ENCODE assay signal across 9 cellular contexts in genomic region chr7:127911968-127912511, GRCh38.
DNase-seq lines count a peak whose midpoint lies in the region; ATAC-seq lines count a peak whose summit lies in the region.
"Had no signal": no experiment of that assay in that cellular context is flagged by ENCODE, and none has a peak within 500 bp of the region (broad histone marks: within the 10 kb centered on the region; RNA-seq: fewer than 3 reads in every experiment).

No MANE protein-coding gene starts in this region.

- H3K4me3 ChIP-seq in neuronal stem cell (ENCODE audit: low read length in 2 of 2): no peak overlapping the region

- no peaks in the 10 kb centered on the region for H3K27me3 Mint-ChIP-seq in naive B cell

- H2BK12ac ChIP-seq in neuronal stem cell (ENCODE audit: low read length): no peak overlapping the region

- no peak overlapping the region for H3K27ac ChIP-seq in neuronal stem cell (replicated peaks; ENCODE audit: low read length)
- H3K27ac ChIP-seq: 22Rv1 had no signal

- no peak overlapping the region for H4K8ac ChIP-seq in neuronal stem cell (ENCODE audit: low read depth, low read length)

- peaks cover 5 to 7% of the 10 kb centered on the region in 2 donors for H3K36me3 Mint-ChIP-seq in naive B cell

- H2BK15ac ChIP-seq in neuronal stem cell (ENCODE audit: low read length): no peak overlapping the region

- H3K4me2 ChIP-seq in neuronal stem cell (ENCODE audit: insufficient read depth, low read length, poor library complexity, severe bottlenecking): no peak overlapping the region

- no peak overlapping the region for H2BK5ac ChIP-seq in neuronal stem cell (ENCODE audit: low read length)

- H3K4me3 Mint-ChIP-seq in naive B cell: peak overlapping the region in 6 of 8 donors; percentile 7 to 65 (median 44)

- H2BK120ac ChIP-seq in neuronal stem cell (ENCODE audit: low read depth, low read length): no peak overlapping the region

- peaks cover 35 to 44% (median 38%) of the 10 kb centered on the region in 3 donors for H3K4me1 Mint-ChIP-seq in naive B cell

- H3K4me1 ChIP-seq in neuronal stem cell (ENCODE audit: control insufficient read depth in 2 of 2, insufficient read depth in 1 of 2, low read depth in 1 of 2, low read length in 2 of 2): no peaks in the 10 kb centered on the region

- no peaks in the 10 kb centered on the region for H3K9me3 Mint-ChIP-seq in naive B cell

- H3K9me3 ChIP-seq in neuronal stem cell (replicated peaks in 1 of 2; ENCODE audit: control insufficient read depth in 2 of 2, insufficient read depth in 1 of 2, low read depth in 1 of 2, low read length in 2 of 2): no peaks in the 10 kb centered on the region

- ATAC-seq in GM21786 (IDR thresholded peaks at IDR 0.05; ENCODE audit: unreplicated experiment): peak; percentile 80
- ATAC-seq in HG03159 (IDR thresholded peaks at IDR 0.05; ENCODE audit: unreplicated experiment): peak; percentile 84
- peak; percentile 67 for ATAC-seq in naive B cell (ENCODE audit: low read depth in 2 of 2)

- no peak overlapping the region for H3K14ac ChIP-seq in neuronal stem cell (ENCODE audit: low read length)

- no peak overlapping the region for H3K23ac ChIP-seq in neuronal stem cell (ENCODE audit: low read depth, low read length, poor library complexity)

- H3K9ac ChIP-seq in neuronal stem cell (ENCODE audit: low read depth, low read length, poor library complexity): no peak overlapping the region

- no peak overlapping the region for H2AK5ac ChIP-seq in neuronal stem cell (ENCODE audit: low read depth, low read length)

- H3K79me1 ChIP-seq in neuronal stem cell (ENCODE audit: low read depth, low read length): no peaks in the 10 kb centered on the region

- H3K18ac ChIP-seq in neuronal stem cell (ENCODE audit: low read length): no peak overlapping the region

- H2AFZ ChIP-seq in neuronal stem cell (ENCODE audit: low read length): no peak overlapping the region

- H3K4ac ChIP-seq in neuronal stem cell (ENCODE audit: low read length): no peak overlapping the region

- no CpG with 5 or more reads among the region's 1 CpG for WGBS in neuronal stem cell (ENCODE audit: extremely low coverage in 2 of 2, insufficient read length in 2 of 2, insufficient replicate concordance in 1 of 2), 2 donors

- no peak overlapping the region for H4K91ac ChIP-seq in neuronal stem cell (ENCODE audit: low read depth, low read length, poor library complexity)

- peak overlapping the region; percentile 11 to 79 (median 63) for H3K27ac Mint-ChIP-seq in naive B cell

- no peaks in the 10 kb centered on the region for H3K27me3 ChIP-seq in neuronal stem cell (ENCODE audit: control insufficient read depth in 3 of 3, insufficient read depth in 3 of 3, low read depth in 1 of 3, low read length in 3 of 3)

- DNase-seq in NCI-H526 (lab: John Stamatoyannopoulos, UW): peak; percentile 31 to 44
- DNase-seq in NCI-H526 treated with DMSO at 0.1 percent for 48 hours (lab: John Stamatoyannopoulos, UW): no peak
- no peak for DNase-seq in naive B cell
- DNase-seq in neuronal stem cell (ENCODE audit: low spot score): no peak
- no peak for DNase-seq in activated CD4-positive, alpha-beta T cell treated with anti-CD3 and anti-CD28 coated beads, Interleukin-2, amount 50 U/mL, for 4 hours
- DNase-seq in T-helper 9 cell: no peak

- H3K36me3 ChIP-seq in neuronal stem cell (replicated peaks in 1 of 2; ENCODE audit: control insufficient read depth in 2 of 2, insufficient read depth in 2 of 2, low read length in 2 of 2): peaks cover 0 to 3% of the 10 kb centered on the region in 2 donors

Comparison
In these comparisons a context has a peak if more than half of its experiments do, and no peak if none do; other contexts are left out.
1. DNase-seq: peak in NCI-H526 (2 of 2); none in NCI-H526 treated with DMSO at 0.1 percent for 48 hours (single experiment), naive B cell (single experiment), neuronal stem cell (single experiment), activated CD4-positive, alpha-beta T cell treated with anti-CD3 and anti-CD28 coated beads, Interleukin-2, amount 50 U/mL, for 4 hours (0 of 2) and T-helper 9 cell (single experiment).
2. Peak in every context shown above with its lines, with median percentiles within 50 percentile points of each other: ATAC-seq.